1 cellular context compared by ENCODE assay signal in the genomic region with DNA sequence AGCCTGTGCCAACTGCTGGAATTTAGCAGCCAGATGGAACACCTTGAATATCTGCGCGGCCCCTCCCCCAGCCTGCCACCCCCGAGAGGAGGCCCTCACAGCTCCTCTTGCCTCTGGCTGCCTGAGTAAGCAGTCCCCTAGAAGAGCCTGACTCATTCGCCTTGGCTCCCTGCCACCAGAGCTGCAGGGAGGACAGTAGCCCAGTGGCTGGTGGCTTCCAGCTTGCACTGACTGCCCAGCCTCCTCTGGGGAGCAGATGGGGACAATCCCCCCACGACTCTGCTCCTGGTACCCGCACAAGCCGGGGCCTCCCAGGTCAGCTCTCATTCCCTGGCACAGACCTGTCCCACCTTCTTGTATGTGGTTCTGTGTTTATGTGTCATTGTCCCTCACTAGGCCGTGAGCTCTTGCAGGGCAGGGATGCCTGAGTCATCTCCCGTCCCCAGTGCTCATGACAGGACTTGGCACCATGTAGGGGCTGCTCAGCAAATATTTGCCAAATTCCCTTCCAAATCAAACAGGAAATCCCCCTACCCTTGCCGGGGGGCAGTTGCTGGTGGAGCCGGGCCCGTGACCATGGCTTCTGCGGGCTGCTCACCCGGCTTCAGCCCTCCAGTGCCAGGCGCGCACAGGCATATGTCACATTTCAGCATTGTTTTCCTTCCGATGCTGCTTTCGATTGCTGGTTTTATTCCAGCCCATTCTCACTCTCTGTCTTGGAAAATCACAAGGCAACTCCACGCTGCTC.
TF ChIP-seq lines count a peak whose summit lies in the region.

No MANE protein-coding gene starts in this region.

TF ChIP-seq in HepG2, 621 proteins besides CTCF, POLR2A, EP300 and RAD21 (continued from another document and continues in another):
- no peak for TF ChIP-seq ZNF646 (CRISPR knock-in tag; IDR thresholded peaks at IDR 0.05)
- peak; percentile 15 for TF ChIP-seq HNRNPLL (IDR thresholded peaks at IDR 0.05; ENCODE audit: low read depth, low read length, poor library complexity, severe bottlenecking)
- TF ChIP-seq ZNF281 (CRISPR knock-in tag; IDR thresholded peaks at IDR 0.05; ENCODE audit: borderline replicate concordance), result peak; percentile 90
- 0 out of 2 replicates have a peak, but pooled peaks have one; percentile 22 for TF ChIP-seq MIER2 (CRISPR knock-in tag; IDR thresholded peaks at IDR 0.05)
- TF ChIP-seq ETV6 (CRISPR knock-in tag; conservative IDR thresholded peaks at IDR 0.05), result no peak
- TF ChIP-seq PAX8 (CRISPR knock-in tag; IDR thresholded peaks at IDR 0.05; ENCODE audit: borderline replicate concordance), result no peak
- peak; percentile 55 for TF ChIP-seq ARID5B (CRISPR knock-in tag; IDR thresholded peaks at IDR 0.05)
- TF ChIP-seq, protein P1, sequence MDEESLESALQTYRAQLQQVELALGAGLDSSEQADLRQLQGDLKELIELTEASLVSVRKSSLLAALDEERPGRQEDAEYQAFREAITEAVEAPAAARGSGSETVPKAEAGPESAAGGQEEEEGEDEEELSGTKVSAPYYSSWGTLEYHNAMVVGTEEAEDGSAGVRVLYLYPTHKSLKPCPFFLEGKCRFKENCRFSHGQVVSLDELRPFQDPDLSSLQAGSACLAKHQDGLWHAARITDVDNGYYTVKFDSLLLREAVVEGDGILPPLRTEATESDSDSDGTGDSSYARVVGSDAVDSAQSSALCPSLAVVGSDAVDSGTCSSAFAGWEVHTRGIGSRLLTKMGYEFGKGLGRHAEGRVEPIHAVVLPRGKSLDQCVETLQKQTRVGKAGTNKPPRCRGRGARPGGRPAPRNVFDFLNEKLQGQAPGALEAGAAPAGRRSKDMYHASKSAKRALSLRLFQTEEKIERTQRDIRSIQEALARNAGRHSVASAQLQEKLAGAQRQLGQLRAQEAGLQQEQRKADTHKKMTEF (CRISPR knock-in tag; IDR thresholded peaks at IDR 0.05), result peak; percentile 50; the same call in 1 of the 2 replicates
- peak; percentile 41 for TF ChIP-seq THAP11 (CRISPR knock-in tag; IDR thresholded peaks at IDR 0.05)
- 0 out of 2 replicates have a peak, but pooled peaks have one; percentile 38 for TF ChIP-seq ZNF160 (CRISPR knock-in tag; IDR thresholded peaks at IDR 0.05)
- TF ChIP-seq, protein P2, sequence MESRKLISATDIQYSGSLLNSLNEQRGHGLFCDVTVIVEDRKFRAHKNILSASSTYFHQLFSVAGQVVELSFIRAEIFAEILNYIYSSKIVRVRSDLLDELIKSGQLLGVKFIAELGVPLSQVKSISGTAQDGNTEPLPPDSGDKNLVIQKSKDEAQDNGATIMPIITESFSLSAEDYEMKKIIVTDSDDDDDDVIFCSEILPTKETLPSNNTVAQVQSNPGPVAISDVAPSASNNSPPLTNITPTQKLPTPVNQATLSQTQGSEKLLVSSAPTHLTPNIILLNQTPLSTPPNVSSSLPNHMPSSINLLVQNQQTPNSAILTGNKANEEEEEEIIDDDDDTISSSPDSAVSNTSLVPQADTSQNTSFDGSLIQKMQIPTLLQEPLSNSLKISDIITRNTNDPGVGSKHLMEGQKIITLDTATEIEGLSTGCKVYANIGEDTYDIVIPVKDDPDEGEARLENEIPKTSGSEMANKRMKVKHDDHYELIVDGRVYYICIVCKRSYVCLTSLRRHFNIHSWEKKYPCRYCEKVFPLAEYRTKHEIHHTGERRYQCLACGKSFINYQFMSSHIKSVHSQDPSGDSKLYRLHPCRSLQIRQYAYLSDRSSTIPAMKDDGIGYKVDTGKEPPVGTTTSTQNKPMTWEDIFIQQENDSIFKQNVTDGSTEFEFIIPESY (CRISPR knock-in tag; IDR thresholded peaks at IDR 0.05), result no peak
- TF ChIP-seq ZNF614 (CRISPR knock-in tag; IDR thresholded peaks at IDR 0.05; ENCODE audit: borderline replicate concordance), result peak; percentile 23; the same call in 1 of the 2 replicates
- 0 out of 2 replicates have a peak, but pooled peaks have one; percentile 24 for TF ChIP-seq DMAP1 (CRISPR knock-in tag; IDR thresholded peaks at IDR 0.05)
- TF ChIP-seq BHLHE40 (IDR thresholded peaks at IDR 0.05; ENCODE audit: low read length), result peak; percentile 38; the same call in 1 of the 2 replicates
- TF ChIP-seq TIGD3 (CRISPR knock-in tag; IDR thresholded peaks at IDR 0.05; ENCODE audit: borderline replicate concordance), result no peak
- no peak for TF ChIP-seq ZNF256 (CRISPR knock-in tag; conservative IDR thresholded peaks at IDR 0.05)
- TF ChIP-seq ZNF678 (CRISPR knock-in tag; IDR thresholded peaks at IDR 0.05), result no peak
- TF ChIP-seq ARNT2 (CRISPR knock-in tag; IDR thresholded peaks at IDR 0.05; ENCODE audit: low read depth), result no peak
- peak; percentile 63; the same call in 1 of the 2 replicates for TF ChIP-seq MED1 (CRISPR knock-in tag; IDR thresholded peaks at IDR 0.05)
- no peak for TF ChIP-seq ZNF784 (CRISPR knock-in tag; IDR thresholded peaks at IDR 0.05; ENCODE audit: borderline replicate concordance)
- no peak for TF ChIP-seq ELF3 (CRISPR knock-in tag; IDR thresholded peaks at IDR 0.05)
- peak; percentile 56 for TF ChIP-seq PATZ1 (CRISPR knock-in tag; IDR thresholded peaks at IDR 0.05)
- peak; percentile 75 for TF ChIP-seq ZNF263 (CRISPR knock-in tag; IDR thresholded peaks at IDR 0.05)
- 0 out of 2 replicates have a peak, but pooled peaks have one; percentile 34 for TF ChIP-seq ZNF691 (CRISPR knock-in tag; IDR thresholded peaks at IDR 0.05; ENCODE audit: borderline replicate concordance, low read depth)
